1 cellular context compared by ENCODE assay signal in the genomic region with DNA sequence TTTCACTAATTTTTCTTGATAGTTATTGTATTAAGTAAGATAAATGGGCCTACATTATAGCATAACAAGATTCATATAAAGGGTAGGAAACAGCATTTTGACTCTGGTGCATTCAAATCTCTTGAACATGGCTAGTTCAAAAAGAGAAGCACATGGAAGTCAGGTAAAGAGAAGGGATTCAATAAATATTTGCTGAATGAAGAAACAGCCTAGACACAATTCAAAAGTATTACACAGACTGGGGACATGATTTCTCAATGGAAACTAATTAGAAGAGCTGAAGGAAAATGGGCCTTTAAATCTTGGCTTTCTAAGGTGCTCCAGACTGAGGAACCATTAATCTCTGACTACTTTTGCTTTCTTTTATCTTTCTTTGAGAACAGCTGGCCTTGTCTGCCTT.
TF ChIP-seq lines count a peak whose summit lies in the region.

No MANE protein-coding gene starts in this region.

TF ChIP-seq in HepG2, 621 proteins besides CTCF, POLR2A, EP300 and RAD21 (continued from another document):
- TF ChIP-seq GMEB1 (CRISPR knock-in tag; IDR thresholded peaks at IDR 0.05; ENCODE audit: borderline replicate concordance) (no peak), GATA4 (IDR thresholded peaks at IDR 0.05; ENCODE audit: borderline replicate concordance, low read depth) (no peak), ELF3 (CRISPR knock-in tag; IDR thresholded peaks at IDR 0.05) (no peak), ZNF143 (CRISPR knock-in tag; IDR thresholded peaks at IDR 0.05) (no peak), RBM22 (optimal IDR thresholded peaks at IDR 0.05; ENCODE audit: low read length) (no peak), KLF6 (CRISPR knock-in tag; IDR thresholded peaks at IDR 0.05) (no peak), ZKSCAN5 (CRISPR knock-in tag; IDR thresholded peaks at IDR 0.05) (no peak), ZNF253 (CRISPR knock-in tag; IDR thresholded peaks at IDR 0.05; ENCODE audit: borderline replicate concordance) (no peak), ZNF629 (CRISPR knock-in tag; conservative IDR thresholded peaks at IDR 0.05) (no peak), HMGA1 (CRISPR knock-in tag; conservative IDR thresholded peaks at IDR 0.05) (no peak)
- TF ChIP-seq, protein P1, sequence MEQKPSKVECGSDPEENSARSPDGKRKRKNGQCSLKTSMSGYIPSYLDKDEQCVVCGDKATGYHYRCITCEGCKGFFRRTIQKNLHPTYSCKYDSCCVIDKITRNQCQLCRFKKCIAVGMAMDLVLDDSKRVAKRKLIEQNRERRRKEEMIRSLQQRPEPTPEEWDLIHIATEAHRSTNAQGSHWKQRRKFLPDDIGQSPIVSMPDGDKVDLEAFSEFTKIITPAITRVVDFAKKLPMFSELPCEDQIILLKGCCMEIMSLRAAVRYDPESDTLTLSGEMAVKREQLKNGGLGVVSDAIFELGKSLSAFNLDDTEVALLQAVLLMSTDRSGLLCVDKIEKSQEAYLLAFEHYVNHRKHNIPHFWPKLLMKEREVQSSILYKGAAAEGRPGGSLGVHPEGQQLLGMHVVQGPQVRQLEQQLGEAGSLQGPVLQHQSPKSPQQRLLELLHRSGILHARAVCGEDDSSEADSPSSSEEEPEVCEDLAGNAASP (CRISPR knock-in tag; IDR thresholded peaks at IDR 0.05; ENCODE audit: borderline replicate concordance) = no peak
TF ChIP-seq in HepG2: peak in this region for 0.
